Comparison of ENCODE assay signal across 33 cellular contexts in the genomic region with DNA sequence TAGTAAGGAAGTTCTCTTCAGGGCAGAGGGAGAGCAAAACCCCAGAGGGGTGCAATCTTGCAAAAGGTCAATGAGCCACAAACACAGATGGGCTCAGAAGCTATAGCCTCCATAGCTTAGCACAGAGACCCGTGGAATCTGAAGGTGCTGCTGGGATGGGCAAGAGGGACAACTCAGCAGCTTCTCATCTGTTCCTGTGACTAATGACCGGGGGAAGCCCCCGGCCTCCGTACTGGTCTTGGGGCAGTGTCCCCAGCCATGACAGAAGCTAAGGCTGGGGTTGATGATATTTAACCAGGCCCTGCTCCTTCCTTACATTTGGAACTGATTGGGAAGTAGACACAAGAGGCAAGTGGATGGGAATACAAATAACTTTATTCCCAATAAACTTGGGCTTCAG.
"Had no signal": no experiment of that assay in that cellular context is flagged by ENCODE, and none has a peak within 500 bp of the region (broad histone marks: within the 10 kb centered on the region; RNA-seq: fewer than 3 reads in every experiment).

No MANE protein-coding gene starts in this region.

- H3K9ac ChIP-seq: KMS-11 had no signal

- DNase-seq: activated CD4-positive, alpha-beta T cell treated with anti-CD3 and anti-CD28 coated beads, Interleukin-2, amount 10 ng/mL, durations not matched to agents 24 days and 14 days; activated CD4-positive, alpha-beta T cell treated with anti-CD3 and anti-CD28 coated beads, Interleukin-2, amount 50 U/mL, for 4 hours; activated CD8-positive, alpha-beta T cell treated with anti-CD3 and anti-CD28 coated beads, Interleukin-2, amount 10 ng/mL, durations not matched to agents 7 days and 5 days; activated gamma-delta T cell; activated naive CD4-positive, alpha-beta T cell treated with Interleukin-2 at 50 U/mL for 16 hours; activated naive CD8-positive, alpha-beta T cell treated with anti-CD3 and anti-CD28 coated beads, Interleukin-2, amount 10 ng/mL, durations not matched to agents 7 days and 5 days; activated T-cell treated with anti-CD3 and anti-CD28 coated beads, Interleukin-2, amount 50 U/mL, for 24 hours; amygdala; MM.1S; MV-4-11; NCI-H1105; NCI-H1436 treated with DMSO at 0.1 percent for 48 hours; NCI-H1694 treated with DMSO at 0.1 percent for 48 hours; NCI-H2029; NCI-H345; NCI-H524 treated with DMSO at 0.1 percent for 48 hours; NCI-H748 treated with DMSO at 0.1 percent for 48 hours; NK-92 treated with Interleukin-12 subunit alpha and Interleukin-12 subunit beta, amount 100 ng/mL, for 24 hours; PC-3; SIG-M5; T-helper 1 cell; T-helper 2 cell; T1000 had no signal

- FAIRE-seq: RCC 7860 had no signal

- H3K27me3 ChIP-seq: ascending aorta, cardiac muscle cell had no signal

- H3K36me3 Mint-ChIP-seq: activated naive CD4-positive, alpha-beta T cell treated with anti-CD3 and anti-CD28 coated beads, Interleukin-2, amount 50 U/mL, for 24 hours; activated naive CD8-positive, alpha-beta T cell treated with anti-CD3 and anti-CD28 coated beads, Interleukin-2, amount 10 ng/mL, durations not matched to agents 7 days and 5 days had no signal

- H3K4me3 Mint-ChIP-seq: activated CD4-positive, alpha-beta T cell treated with anti-CD3 and anti-CD28 coated beads, Interleukin-2, amount 10 ng/mL, durations not matched to agents 24 days and 14 days; activated CD8-positive, alpha-beta T cell treated with anti-CD3 and anti-CD28 coated beads, Interleukin-2, amount 10 ng/mL, durations not matched to agents 7 days and 5 days; activated naive CD4-positive, alpha-beta T cell treated with anti-CD3 and anti-CD28 coated beads, Interleukin-2, amount 50 U/mL, for 24 hours; activated naive CD8-positive, alpha-beta T cell treated with anti-CD3 and anti-CD28 coated beads, Interleukin-2, amount 10 ng/mL, durations not matched to agents 7 days and 5 days; activated T-cell treated with anti-CD3 and anti-CD28 coated beads, Interleukin-2, amount 50 U/mL, for 24 hours; central memory CD8-positive, alpha-beta T cell had no signal

- H3K36me3 ChIP-seq: ascending aorta, cardiac muscle cell had no signal

- H3K27ac ChIP-seq: ascending aorta, cardiac muscle cell, KMS-11, RWPE1 had no signal

- H3K9me3 ChIP-seq: ascending aorta had no signal

- H3K27me3 Mint-ChIP-seq: activated naive CD4-positive, alpha-beta T cell treated with anti-CD3 and anti-CD28 coated beads, Interleukin-2, amount 50 U/mL, for 24 hours; activated naive CD8-positive, alpha-beta T cell treated with anti-CD3 and anti-CD28 coated beads, Interleukin-2, amount 10 ng/mL, durations not matched to agents 7 days and 5 days; activated T-cell treated with anti-CD3 and anti-CD28 coated beads, Interleukin-2, amount 50 U/mL, for 24 hours; central memory CD8-positive, alpha-beta T cell had no signal

- H3K9me3 Mint-ChIP-seq: activated CD4-positive, alpha-beta T cell treated with anti-CD3 and anti-CD28 coated beads, Interleukin-2, amount 10 ng/mL, durations not matched to agents 24 days and 14 days; activated naive CD4-positive, alpha-beta T cell treated with anti-CD3 and anti-CD28 coated beads, Interleukin-2, amount 50 U/mL, for 24 hours; activated naive CD8-positive, alpha-beta T cell treated with anti-CD3 and anti-CD28 coated beads, Interleukin-2, amount 10 ng/mL, durations not matched to agents 7 days and 5 days; activated T-cell treated with anti-CD3 and anti-CD28 coated beads, Interleukin-2, amount 50 U/mL, for 24 hours; activated T-helper 2 cell treated with anti-CD3 and anti-CD28 coated beads, Interferon-gamma antibody, Interleukin-2, Interleukin-4, amounts not matched to agents 10 μg/mL and 5 μg/mL and 100 μg/mL, durations not matched to agents 14 hours and 24 hours and 36 hours; central memory CD8-positive, alpha-beta T cell had no signal

- H3K4me3 ChIP-seq: ascending aorta, cardiac muscle cell had no signal

- H3K4me2 ChIP-seq: KMS-11 had no signal

- H3K4me1 Mint-ChIP-seq: activated naive CD4-positive, alpha-beta T cell treated with anti-CD3 and anti-CD28 coated beads, Interleukin-2, amount 50 U/mL, for 24 hours had no signal

- H3K27ac Mint-ChIP-seq: activated CD4-positive, alpha-beta T cell treated with anti-CD3 and anti-CD28 coated beads, Interleukin-2, amount 10 ng/mL, durations not matched to agents 24 days and 14 days; activated CD8-positive, alpha-beta T cell treated with anti-CD3 and anti-CD28 coated beads, Interleukin-2, amount 10 ng/mL, durations not matched to agents 7 days and 5 days; activated naive CD4-positive, alpha-beta T cell treated with anti-CD3 and anti-CD28 coated beads, Interleukin-2, amount 50 U/mL, for 24 hours; activated naive CD8-positive, alpha-beta T cell treated with anti-CD3 and anti-CD28 coated beads, Interleukin-2, amount 10 ng/mL, durations not matched to agents 7 days and 5 days; activated T-cell treated with anti-CD3 and anti-CD28 coated beads, Interleukin-2, amount 50 U/mL, for 24 hours; activated T-helper 2 cell treated with anti-CD3 and anti-CD28 coated beads, Interferon-gamma antibody, Interleukin-2, Interleukin-4, amounts not matched to agents 10 μg/mL and 5 μg/mL and 100 μg/mL, durations not matched to agents 14 hours and 24 hours and 36 hours had no signal

- ATAC-seq: activated CD8-positive, alpha-beta T cell treated with anti-CD3 and anti-CD28 coated beads, Interleukin-2, amount 10 ng/mL, durations not matched to agents 7 days and 5 days; PC-3; Right ventricle myocardium inferior; SK-N-SH treated with all-trans-retinoic acid at 6 μM for 48 hours had no signal

- H3K4me1 ChIP-seq: ascending aorta had no signal
